ENCODE assay signal across 17 cellular contexts in genomic region chr21:45167796-45168222, GRCh38.
DNase-seq lines count a peak whose midpoint lies in the region; ATAC-seq and TF ChIP-seq lines count a peak whose summit lies in the region.
"Had no signal": no experiment of that assay in that cellular context is flagged by ENCODE, and none has a peak within 500 bp of the region (broad histone marks: within the 10 kb centered on the region; RNA-seq: fewer than 3 reads in every experiment).

No MANE protein-coding gene starts in this region.

- H3K9me3 ChIP-seq in upper lobe of right lung: no peaks in the 10 kb centered on the region
- H3K9me3 ChIP-seq: BLaER1, tibial nerve had no signal

- TF ChIP-seq CTCF in cardiac fibroblast (IDR thresholded peaks at IDR 0.05; ENCODE audit: low read depth, low read length) (no peak), upper lobe of right lung (IDR thresholded peaks at IDR 0.05) (no peak)

- H3K27me3 ChIP-seq in upper lobe of right lung: no peaks in the 10 kb centered on the region
- H3K27me3 ChIP-seq: BLaER1, hepatocyte, tibial nerve had no signal

- H3K4me1 ChIP-seq in upper lobe of right lung: peaks cover 22% of the 10 kb centered on the region

- intact Hi-C loops in upper lobe of right lung (cut with DNase I): no loop called here

- no peaks in the 10 kb centered on the region for H3K36me3 ChIP-seq in upper lobe of right lung

- H3K27ac ChIP-seq in upper lobe of right lung: no peak overlapping the region
- H3K27ac ChIP-seq: BLaER1, hepatocyte had no signal

- peak; percentile 46 for DNase-seq in A172 (ENCODE audit: low spot score)
- DNase-seq in GM04504 (ENCODE audit: low read depth): peak; percentile 36
- peak; percentile 70 to 77 for DNase-seq in cardiac fibroblast (ENCODE audit: low read depth in 2 of 2)
- peak; percentile 43 for DNase-seq in myocyte (ENCODE audit: low read depth)
- DNase-seq in COLO829 (ENCODE audit: low spot score): no peak
- no peak for DNase-seq in upper lobe of right lung
- DNase-seq in midbrain (lab: John Stamatoyannopoulos, UW): no peak
- DNase-seq: activated T-cell treated with anti-CD3 and anti-CD28 coated beads, Interleukin-2, amount 50 U/mL, for 1 hour; DMS79; NCI-H1436; NCI-H510A; SW 1271 had no signal

- H3K4me3 ChIP-seq in cardiac fibroblast (replicated peaks in 1 of 2; ENCODE audit: low read depth in 2 of 2, low read length in 2 of 2) (no peak overlapping the region), upper lobe of right lung (no peak overlapping the region)
- H3K4me3 ChIP-seq: BLaER1, hepatocyte, smooth muscle cell, tibial nerve had no signal

- ATAC-seq in upper lobe of right lung (no peak), HG03378 (IDR thresholded peaks at IDR 0.05; ENCODE audit: unreplicated experiment) (no peak)

Comparison
In these comparisons a context has a peak if more than half of its experiments do, and no peak if none do; other contexts are left out.
1. DNase-seq: peak in A172 (single experiment), GM04504 (single experiment), cardiac fibroblast (2 of 2) and myocyte (single experiment); none in COLO829 (single experiment), upper lobe of right lung (single experiment) and midbrain (single experiment).